17 cellular contexts compared by ENCODE assay signal in the genomic region with DNA sequence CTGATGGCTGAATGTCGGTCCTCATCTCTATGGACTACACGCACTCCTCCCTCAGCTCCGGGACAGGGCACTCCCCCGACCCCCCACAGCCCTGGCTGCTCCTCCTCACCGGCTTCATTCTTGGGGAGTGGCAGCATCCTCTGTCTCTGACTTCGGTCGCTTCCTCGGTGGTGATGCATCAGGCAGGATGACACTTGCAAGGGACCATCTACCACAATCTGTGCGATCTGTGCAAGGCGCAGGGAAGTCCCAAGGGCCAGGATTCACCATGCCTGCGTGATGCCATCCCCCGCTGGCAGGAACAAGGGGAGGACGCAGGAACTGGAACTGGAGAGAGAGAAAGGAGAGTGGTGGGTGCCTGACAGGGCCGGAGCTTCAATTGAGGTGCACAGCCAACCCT. TPM values are rescaled to one million over a fixed set of nuclear protein-coding genes. Genes with fewer than 3 reads are reported as not detected.
DNase-seq lines count a peak whose midpoint lies in the region; TF ChIP-seq lines count a peak whose summit lies in the region.
"Had no signal": no experiment of that assay in that cellular context is flagged by ENCODE, and none has a peak within 500 bp of the region (broad histone marks: within the 10 kb centered on the region; RNA-seq: fewer than 3 reads in every experiment).

No MANE protein-coding gene starts in this region.

- H2BK12ac ChIP-seq in neuronal stem cell (ENCODE audit: low read length): no peak overlapping the region

- peaks cover 0 to 14% (median 9%) of the 10 kb centered on the region in 4 donors for H3K4me1 ChIP-seq in esophagus muscularis mucosa
- H3K4me1 ChIP-seq in neuronal stem cell (ENCODE audit: control insufficient read depth in 2 of 2, insufficient read depth in 1 of 2, low read depth in 1 of 2, low read length in 2 of 2): peaks cover 2% of the 10 kb centered on the region in 2 donors
- H3K4me1 ChIP-seq in hepatocyte (ENCODE audit: insufficient read depth): no peaks in the 10 kb centered on the region
- H3K4me1 ChIP-seq: BE2C, BLaER1 had no signal

- DNase-seq in esophagus muscularis mucosa (ENCODE audit: extremely low spot score): peak; percentile 74
- no peak for DNase-seq in neuronal stem cell (ENCODE audit: low spot score)
- no peak for DNase-seq in activated effector memory CD4-positive, alpha-beta T cell treated with Interleukin-2 at 50 U/mL for 16 hours
- DNase-seq in hepatocyte (ENCODE audit: low spot score): no peak
- no peak for DNase-seq in MCF 10A (ENCODE audit: unreplicated experiment)
- DNase-seq: 8988T; ACHN; BE2C; C1 segment of cervical spinal cord; CD4-positive, alpha-beta memory T cell; CD4-positive, CD25-positive, alpha-beta regulatory T cell; CD8-positive, alpha-beta memory T cell; COR-L47; DMS79 treated with DMSO at 0.1 percent for 48 hours; GF-D8 had no signal

- no peaks in the 10 kb centered on the region for H3K79me2 ChIP-seq in hepatocyte

- H3K9me3 ChIP-seq in esophagus muscularis mucosa (no peaks in the 10 kb centered on the region), neuronal stem cell (replicated peaks in 1 of 2; ENCODE audit: control insufficient read depth in 2 of 2, insufficient read depth in 1 of 2, low read depth in 1 of 2, low read length in 2 of 2) (peaks cover 8 to 17% of the 10 kb centered on the region in 2 donors), hepatocyte (ENCODE audit: low read depth) (no peaks in the 10 kb centered on the region)
- H3K9me3 ChIP-seq: BE2C had no signal

- BruUV-seq in MCF 10A (replicated peaks; lab: Mats Ljungman, UMichigan): no TSS peak

- peaks cover 2% of the 10 kb centered on the region for H3K79me1 ChIP-seq in neuronal stem cell (ENCODE audit: low read depth, low read length)

- no peak overlapping the region for H3K4me3 Mint-ChIP-seq in MCF 10A (ENCODE audit: unreplicated experiment)
- H3K4me3 Mint-ChIP-seq: CD14-positive monocyte; CD4-positive, CD25-positive, alpha-beta regulatory T cell had no signal

- peak overlapping the region; percentile 12 for H3K9ac ChIP-seq in neuronal stem cell (ENCODE audit: low read depth, low read length, poor library complexity)
- H3K9ac ChIP-seq: BLaER1 had no signal

- no peak for TF ChIP-seq CTCF in esophagus muscularis mucosa (IDR thresholded peaks at IDR 0.05)
- TF ChIP-seq CTCF in hepatocyte (IDR thresholded peaks at IDR 0.05; ENCODE audit: poor library complexity): no peak
- TF ChIP-seq CTCF in MCF 10A (IDR thresholded peaks at IDR 0.05; ENCODE audit: unreplicated experiment): no peak

- H3K9me3 Mint-ChIP-seq in MCF 10A (ENCODE audit: unreplicated experiment): peaks cover 16% of the 10 kb centered on the region

- H2BK15ac ChIP-seq in neuronal stem cell (ENCODE audit: low read length): no peak overlapping the region

- no peak overlapping the region for H2BK120ac ChIP-seq in neuronal stem cell (ENCODE audit: low read depth, low read length)

- peaks cover 6 to 70% (median 21%) of the 10 kb centered on the region in 4 donors for H3K27me3 ChIP-seq in esophagus muscularis mucosa
- peaks cover 0 to 35% (median 21%) of the 10 kb centered on the region in 3 experiments for H3K27me3 ChIP-seq in neuronal stem cell (ENCODE audit: control insufficient read depth in 3 of 3, insufficient read depth in 3 of 3, low read depth in 1 of 3, low read length in 3 of 3)
- peaks cover 32% of the 10 kb centered on the region for H3K27me3 ChIP-seq in hepatocyte
- H3K27me3 ChIP-seq: BLaER1 had no signal

- H3K36me3 ChIP-seq in esophagus muscularis mucosa (no peaks in the 10 kb centered on the region), neuronal stem cell (replicated peaks in 1 of 2; ENCODE audit: control insufficient read depth in 2 of 2, insufficient read depth in 2 of 2, low read length in 2 of 2) (no peaks in the 10 kb centered on the region), hepatocyte (replicated peaks; ENCODE audit: insufficient read depth, low read depth) (no peaks in the 10 kb centered on the region)
- H3K36me3 ChIP-seq: BE2C, BLaER1 had no signal

- CTCF ChIA-PET in MCF 10A (lab: Yijun Ruan, JAX): no interaction called here

- no peak overlapping the region for H3K18ac ChIP-seq in neuronal stem cell (ENCODE audit: low read length)

- POLR2A ChIA-PET in MCF 10A (lab: Yijun Ruan, JAX): no interaction called here

- no peaks in the 10 kb centered on the region for H4K20me1 ChIP-seq in hepatocyte (ENCODE audit: insufficient read depth, poor library complexity, severe bottlenecking)
- H4K20me1 ChIP-seq: BLaER1 had no signal

- peaks cover 22% of the 10 kb centered on the region for H3K27me3 Mint-ChIP-seq in MCF 10A (ENCODE audit: insufficient read depth, unreplicated experiment)

- H3K27ac ChIP-seq in esophagus muscularis mucosa (replicated peaks in 1 of 4) (no peak overlapping the region), neuronal stem cell (replicated peaks; ENCODE audit: low read length) (no peak overlapping the region), hepatocyte (no peak overlapping the region)
- H3K27ac ChIP-seq: BLaER1 had no signal

- H3K36me3 Mint-ChIP-seq in MCF 10A (ENCODE audit: insufficient read depth, unreplicated experiment): no peaks in the 10 kb centered on the region
- H3K36me3 Mint-ChIP-seq: CD14-positive monocyte; CD4-positive, alpha-beta memory T cell; CD4-positive, CD25-positive, alpha-beta regulatory T cell had no signal

- TF ChIP-seq EP300 in esophagus muscularis mucosa (IDR thresholded peaks at IDR 0.05): no peak

- no peak overlapping the region for H3K27ac Mint-ChIP-seq in MCF 10A (ENCODE audit: low read depth, unreplicated experiment)
- H3K27ac Mint-ChIP-seq: CD14-positive monocyte; CD4-positive, alpha-beta memory T cell; CD8-positive, alpha-beta memory T cell had no signal

- no peak overlapping the region for H2AK5ac ChIP-seq in neuronal stem cell (ENCODE audit: low read depth, low read length)

- H3K23ac ChIP-seq in neuronal stem cell (ENCODE audit: low read depth, low read length, poor library complexity): no peak overlapping the region

- no peak overlapping the region for H2BK5ac ChIP-seq in neuronal stem cell (ENCODE audit: low read length)

- H3K14ac ChIP-seq in neuronal stem cell (ENCODE audit: low read length): no peak overlapping the region

- H3K4me3 ChIP-seq in esophagus muscularis mucosa (no peak overlapping the region), neuronal stem cell (ENCODE audit: low read length in 2 of 2) (no peak overlapping the region), hepatocyte (no peak overlapping the region)
- H3K4me3 ChIP-seq: BLaER1 had no signal

- H3K4me2 ChIP-seq in neuronal stem cell (ENCODE audit: insufficient read depth, low read length, poor library complexity, severe bottlenecking): no peak overlapping the region
- H3K4me2 ChIP-seq in hepatocyte: no peak overlapping the region
- H3K4me2 ChIP-seq: BLaER1 had no signal

- intact Hi-C loops in esophagus muscularis mucosa (cut with DNase I): no loop called here
- intact Hi-C loops in MCF 10A (cut with micrococcal nuclease): no loop called here

- no peak overlapping the region for H3K4ac ChIP-seq in neuronal stem cell (ENCODE audit: low read length)

- H3K4me1 Mint-ChIP-seq in MCF 10A (ENCODE audit: insufficient read depth, unreplicated experiment): no peaks in the 10 kb centered on the region
- H3K4me1 Mint-ChIP-seq: CD14-positive monocyte had no signal

- H2AFZ ChIP-seq in neuronal stem cell (ENCODE audit: low read length) (no peak overlapping the region), hepatocyte (no peak overlapping the region)

- H3K9me2 ChIP-seq in hepatocyte (replicated peaks; ENCODE audit: insufficient read depth): no peaks in the 10 kb centered on the region

- 83% methylated on average over 13 of the region's 14 CpGs for WGBS in esophagus muscularis mucosa
- WGBS in neuronal stem cell (ENCODE audit: extremely low coverage in 2 of 2, insufficient read length in 2 of 2, insufficient replicate concordance in 1 of 2), 2 donors: no CpG with 5 or more reads among the region's 14 CpGs
- 86% methylated on average over 14 of the region's 14 CpGs for WGBS in hepatocyte (ENCODE audit: low lambda C conversion rate, missing lambda C conversion rate)

- no peak overlapping the region for H4K91ac ChIP-seq in neuronal stem cell (ENCODE audit: low read depth, low read length, poor library complexity)

- no peak overlapping the region for H4K8ac ChIP-seq in neuronal stem cell (ENCODE audit: low read depth, low read length)

- no peak for TF ChIP-seq POLR2A in esophagus muscularis mucosa (IDR thresholded peaks at IDR 0.05; ENCODE audit: low read depth)

RNA-seq across cellular contexts. Expression of a gene that starts 2.2 kb away (rescaled TPM):
- under 1 TPM; 0.13 to 0.42 (median 0.31) TPM for total RNA-seq in esophagus muscularis mucosa
- 0.46 TPM for polyA plus RNA-seq in neuronal stem cell (2013, experiment 1 of 2)
- polyA plus RNA-seq in neuronal stem cell (2013, experiment 2 of 2): 0.47 TPM
- total RNA-seq in hepatocyte: 0.20 and 0.30 TPM in 2 replicates
- polyA plus RNA-seq in hepatocyte: 0.05 and 0.39 TPM in 2 replicates
- total RNA-seq in MCF 10A (2022): not detected in 2 replicates
- total RNA-seq: CD4-positive, alpha-beta memory T cell; CD4-positive, CD25-positive, alpha-beta regulatory T cell; CD8-positive, alpha-beta memory T cell had no signal
- polyA plus RNA-seq: CD14-positive monocyte; CD4-positive, alpha-beta memory T cell; CD4-positive, CD25-positive, alpha-beta regulatory T cell; CD8-positive, alpha-beta memory T cell had no signal
